10 cellular contexts compared by ENCODE assay signal in the genomic region with DNA sequence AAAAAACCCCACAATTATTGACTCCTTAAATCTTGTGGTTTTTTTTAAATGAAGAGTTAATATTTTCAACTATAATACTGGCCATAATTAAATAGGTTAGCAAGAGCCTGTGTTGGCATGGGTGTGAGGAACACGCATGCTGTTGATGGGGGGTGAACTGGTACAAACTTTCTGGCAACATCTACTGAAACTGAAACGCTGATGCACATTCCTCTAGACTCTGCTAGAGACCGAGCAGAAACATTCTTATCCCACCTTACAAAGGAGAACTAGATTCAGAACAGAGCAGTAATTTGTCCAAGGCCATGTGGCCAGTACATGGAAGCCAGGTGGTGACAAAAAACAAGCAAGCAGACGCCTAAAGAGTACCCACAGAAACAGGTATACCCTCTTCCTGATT. TPM values are rescaled to one million over a fixed set of nuclear protein-coding genes. Genes with fewer than 3 reads are reported as not detected.
DNase-seq lines count a peak whose midpoint lies in the region; ATAC-seq and TF ChIP-seq lines count a peak whose summit lies in the region.
"Had no signal": no experiment of that assay in that cellular context is flagged by ENCODE, and none has a peak within 500 bp of the region (broad histone marks: within the 10 kb centered on the region; RNA-seq: fewer than 3 reads in every experiment).

No MANE protein-coding gene starts in this region.

- no peaks in the 10 kb centered on the region for H3K9me3 Mint-ChIP-seq in T-helper 1 cell treated with Interleukin-12 subunit alpha and Interleukin-12 subunit beta and Interleukin-4 antibody, amounts not matched to agents 30 μg/mL and 1 μg/mL, for 36 hours
- no peaks in the 10 kb centered on the region for H3K9me3 Mint-ChIP-seq in endodermal cell

- no peaks in the 10 kb centered on the region for H3K9me2 ChIP-seq in PC-3 (replicated peaks; ENCODE audit: low read length)

- peak overlapping the region; percentile 86 for H3K4me2 ChIP-seq in PC-3 (ENCODE audit: low read length)
- H3K4me2 ChIP-seq in parathyroid adenoma (ENCODE audit: low read length): peak overlapping the region; percentile 95

- H3K27ac Mint-ChIP-seq in T-helper 1 cell treated with Interleukin-12 subunit alpha and Interleukin-12 subunit beta and Interleukin-4 antibody, amounts not matched to agents 30 μg/mL and 1 μg/mL, for 36 hours: no peak overlapping the region
- no peak overlapping the region for H3K27ac Mint-ChIP-seq in endodermal cell

- peak overlapping the region; percentile 98 for H3K4me3 Mint-ChIP-seq in T-helper 1 cell treated with Interleukin-12 subunit alpha and Interleukin-12 subunit beta and Interleukin-4 antibody, amounts not matched to agents 30 μg/mL and 1 μg/mL, for 36 hours
- H3K4me3 Mint-ChIP-seq in endodermal cell: peak overlapping the region; percentile 80

- no peak overlapping the region for H3K27ac ChIP-seq in PC-3 (ENCODE audit: low read length)
- no peak overlapping the region for H3K27ac ChIP-seq in endodermal cell (ENCODE audit: low read depth, low read length)
- no peak overlapping the region for H3K27ac ChIP-seq in parathyroid adenoma

- peaks cover 35% of the 10 kb centered on the region for H3K4me1 Mint-ChIP-seq in T-helper 1 cell treated with Interleukin-12 subunit alpha and Interleukin-12 subunit beta and Interleukin-4 antibody, amounts not matched to agents 30 μg/mL and 1 μg/mL, for 36 hours (ENCODE audit: low read depth)
- H3K4me1 Mint-ChIP-seq in endodermal cell: peaks cover 25% of the 10 kb centered on the region

- H2AFZ ChIP-seq in PC-3 (ENCODE audit: low read length) (no peak overlapping the region), parathyroid adenoma (no peak overlapping the region)

- BruUV-seq in PC-3 (replicated peaks; lab: Mats Ljungman, UMichigan): TSS peak; percentile 22

- WGBS in endodermal cell (ENCODE audit: insufficient coverage in 1 of 2, insufficient read length in 1 of 2), 2 experiments: 94 to 100% methylated on average over 3 to 4 of the region's 4 CpGs

- H3K27me3 Mint-ChIP-seq in T-helper 1 cell treated with Interleukin-12 subunit alpha and Interleukin-12 subunit beta and Interleukin-4 antibody, amounts not matched to agents 30 μg/mL and 1 μg/mL, for 36 hours (ENCODE audit: low read depth): no peaks in the 10 kb centered on the region
- peaks cover 3% of the 10 kb centered on the region for H3K27me3 Mint-ChIP-seq in endodermal cell (ENCODE audit: insufficient read depth)

- H3K4me1 ChIP-seq in PC-3 (ENCODE audit: insufficient read depth, low read length): peaks cover 12% of the 10 kb centered on the region; the same call in 1 of the 2 replicates
- H3K4me1 ChIP-seq in endodermal cell (ENCODE audit: control insufficient read depth, insufficient read depth, low read length): peaks cover 4% of the 10 kb centered on the region
- H3K4me1 ChIP-seq in parathyroid adenoma: peaks cover 4% of the 10 kb centered on the region

- DNase-seq in T-helper 1 cell: no peak
- no peak for DNase-seq in PC-3
- DNase-seq in endodermal cell: no peak
- no peak for DNase-seq in sciatic nerve (ENCODE audit: low spot score)
- no peak for DNase-seq in KG1 (lab: John Stamatoyannopoulos, UW)
- no peak for DNase-seq in NK-92 (lab: John Stamatoyannopoulos, UW; ENCODE audit: unreplicated experiment)
- DNase-seq: 8988T; activated CD4-positive, alpha-beta T cell treated with anti-CD3 and anti-CD28 coated beads for 48 hours had no signal

- TF ChIP-seq CTCF in PC-3 (conservative IDR thresholded peaks at IDR 0.05; ENCODE audit: low read depth, low read length): no peak
- TF ChIP-seq CTCF in endodermal cell (conservative IDR thresholded peaks at IDR 0.05): no peak
- no peak for TF ChIP-seq CTCF in parathyroid adenoma (IDR thresholded peaks at IDR 0.05)

- POLR2A ChIA-PET in PC-3 (lab: Charles Lee; ENCODE audit: unreplicated experiment): no interaction called here

- H3K9me3 ChIP-seq in PC-3 (ENCODE audit: low read length): no peaks in the 10 kb centered on the region
- H3K9me3 ChIP-seq in endodermal cell (ENCODE audit: control insufficient read depth, low read length): no peaks in the 10 kb centered on the region
- H3K9me3 ChIP-seq in parathyroid adenoma (ENCODE audit: control insufficient read depth, low read length): no peaks in the 10 kb centered on the region

- H3K79me2 ChIP-seq in PC-3 (ENCODE audit: low read length): peaks cover 58% of the 10 kb centered on the region
- peaks cover 12% of the 10 kb centered on the region for H3K79me2 ChIP-seq in parathyroid adenoma

- no peak for ATAC-seq in PC-3
- no peak for ATAC-seq in sciatic nerve

- peaks cover 23% of the 10 kb centered on the region for H4K20me1 ChIP-seq in PC-3 (ENCODE audit: low read length)

- H3K4me3 ChIP-seq in PC-3 (ENCODE audit: low read length) (peak overlapping the region; percentile 73; the same call in 1 of the 2 replicates), endodermal cell (ENCODE audit: low read length) (no peak overlapping the region), parathyroid adenoma (ENCODE audit: low read depth, low read length) (peak overlapping the region; percentile 80)

- H3K27me3 ChIP-seq in PC-3 (ENCODE audit: low read length) (no peaks in the 10 kb centered on the region), endodermal cell (ENCODE audit: control insufficient read depth, insufficient read depth, low read length, poor library complexity, severe bottlenecking) (no peaks in the 10 kb centered on the region), parathyroid adenoma (ENCODE audit: control insufficient read depth, insufficient read depth, low read length) (no peaks in the 10 kb centered on the region)

- no peak overlapping the region for H3K9ac ChIP-seq in PC-3 (ENCODE audit: low read length)
- no peak overlapping the region for H3K9ac ChIP-seq in endodermal cell (ENCODE audit: extremely low read depth, low read length, poor library complexity, severe bottlenecking)
- no peak overlapping the region for H3K9ac ChIP-seq in parathyroid adenoma

- no peaks in the 10 kb centered on the region for H3K36me3 ChIP-seq in PC-3 (ENCODE audit: low read depth, low read length)
- H3K36me3 ChIP-seq in endodermal cell (ENCODE audit: control insufficient read depth, insufficient read depth, low read length): no peaks in the 10 kb centered on the region
- H3K36me3 ChIP-seq in parathyroid adenoma (ENCODE audit: control insufficient read depth, insufficient read depth, low read length): no peaks in the 10 kb centered on the region

- intact Hi-C loops in PC-3 (cut with micrococcal nuclease): no loop called here
- intact Hi-C loops in sciatic nerve (cut with DNase I): no loop called here

- CTCF ChIA-PET in PC-3 (lab: Charles Lee): no interaction called here

- H3F3A ChIP-seq in PC-3 (ENCODE audit: low read length, unreplicated experiment): no peaks in the 10 kb centered on the region

- H3K36me3 Mint-ChIP-seq in T-helper 1 cell treated with Interleukin-12 subunit alpha and Interleukin-12 subunit beta and Interleukin-4 antibody, amounts not matched to agents 30 μg/mL and 1 μg/mL, for 36 hours (ENCODE audit: low read depth): no peaks in the 10 kb centered on the region
- no peaks in the 10 kb centered on the region for H3K36me3 Mint-ChIP-seq in endodermal cell (ENCODE audit: low read depth)

RNA-seq across cellular contexts. Expression of a gene that starts 2.4 kb away (rescaled TPM):
- total RNA-seq in PC-3 (2014; rRNA removed): 26.3 and 36.9 TPM in 2 replicates
- total RNA-seq in endodermal cell: 10 to 100 TPM; 20.7 to 20.9 TPM
- polyA plus RNA-seq in endodermal cell (2013, experiment 1 of 2): 25.4 TPM
- polyA plus RNA-seq in endodermal cell (2013, experiment 2 of 2): 24.1 TPM
- total RNA-seq in sciatic nerve: 31.0 TPM
